In the genomic region with DNA sequence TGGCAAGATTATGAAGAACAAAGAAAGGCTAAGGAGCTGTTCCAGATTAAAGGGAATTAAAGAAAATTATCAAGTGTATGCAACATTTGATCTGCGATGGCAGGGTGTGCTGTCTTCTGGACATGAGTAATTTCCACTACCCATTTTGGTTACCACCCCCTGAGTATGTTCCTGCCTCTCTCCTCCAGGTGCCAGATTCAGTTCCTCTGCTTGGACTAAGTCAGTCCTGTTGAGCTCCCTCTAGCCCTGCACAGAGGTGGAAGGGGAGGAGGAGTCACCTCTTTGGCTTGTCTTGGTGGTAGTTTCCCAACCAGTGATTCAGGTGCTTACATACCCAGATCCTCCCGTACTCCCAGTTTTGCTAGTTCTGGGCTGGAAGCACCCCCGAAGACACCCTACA, we compare ENCODE assay signal across 19 cellular contexts. TPM values are rescaled to one million over a fixed set of nuclear protein-coding genes. Genes with fewer than 3 reads are reported as not detected.
A peak's percentile ranks its signal among the peaks of the same experiment; 100 is the strongest.
DNase-seq lines count a peak whose midpoint lies in the region; ATAC-seq and TF ChIP-seq lines count a peak whose summit lies in the region.
"Had no signal": no experiment of that assay in that cellular context is flagged by ENCODE, and none has a peak within 500 bp of the region (broad histone marks: within the 10 kb centered on the region; RNA-seq: fewer than 3 reads in every experiment).

No MANE protein-coding gene starts in this region.

- H3K79me2 ChIP-seq in Karpas-422 (ENCODE audit: low read length) = no peaks in the 10 kb centered on the region

- H3K4me2 ChIP-seq in Karpas-422 (ENCODE audit: low read depth, low read length, poor library complexity, severe bottlenecking) = no peak overlapping the region

- H2AFZ ChIP-seq in Karpas-422 (ENCODE audit: low read length) = no peak overlapping the region

- no peaks in the 10 kb centered on the region for H3K9me2 ChIP-seq in Karpas-422 (replicated peaks; ENCODE audit: insufficient read depth, low read length)

- peak; percentile 71 for ATAC-seq in HG02623 (IDR thresholded peaks at IDR 0.05; ENCODE audit: unreplicated experiment)
- ATAC-seq in foreskin keratinocyte = peak; percentile 29
- no peak for ATAC-seq in GM19328 (IDR thresholded peaks at IDR 0.05; ENCODE audit: unreplicated experiment)
- ATAC-seq: activated T-cell treated with anti-CD3 and anti-CD28 coated beads, Interleukin-2, amount 50 U/mL, for 72 hours had no signal

- H3K4me1 ChIP-seq in Karpas-422 (ENCODE audit: low read length) (peaks cover 49% of the 10 kb centered on the region), foreskin keratinocyte (no peaks in the 10 kb centered on the region)
- H3K4me1 ChIP-seq: ascending aorta, upper lobe of left lung had no signal

- no peak overlapping the region for H3K27ac ChIP-seq in Karpas-422 (ENCODE audit: low read length)
- no peak overlapping the region for H3K27ac ChIP-seq in foreskin keratinocyte
- H3K27ac ChIP-seq: ascending aorta, upper lobe of left lung had no signal

- peak; percentile 4 for DNase-seq in activated CD4-positive, alpha-beta T cell treated with anti-CD3 and anti-CD28 coated beads for 48 hours
- no peak for DNase-seq in activated CD4-positive, alpha-beta T cell treated with anti-CD3 and anti-CD28 coated beads, Interleukin-2, amount 50 U/mL, for 4 hours
- DNase-seq in Karpas-422 (peak; percentile 59), foreskin keratinocyte (peak in 1 of 2 donors; percentile 2), SIG-M5 treated with dmso at 0.1 percent for 504 hours (lab: John Stamatoyannopoulos, UW; ENCODE audit: unreplicated experiment) (no peak), UCSD-AML1 (lab: John Stamatoyannopoulos, UW; ENCODE audit: unreplicated experiment) (no peak)
- DNase-seq: activated T-cell treated with anti-CD3 and anti-CD28 coated beads, Interleukin-2, amount 50 U/mL, for 72 hours; CD8-positive, alpha-beta memory T cell; foreskin fibroblast; GDM1; immature natural killer cell; KG1; NCI-H1694 treated with DMSO at 0.1 percent for 48 hours; upper lobe of left lung had no signal

- no peak for TF ChIP-seq CTCF in foreskin keratinocyte (conservative IDR thresholded peaks at IDR 0.05)

- no peak overlapping the region for H3K9ac ChIP-seq in Karpas-422 (ENCODE audit: low read length)

- no peaks in the 10 kb centered on the region for H3K36me3 ChIP-seq in Karpas-422 (ENCODE audit: insufficient read depth, low read length)
- H3K36me3 ChIP-seq: ascending aorta, upper lobe of left lung had no signal

- no peaks in the 10 kb centered on the region for H4K20me1 ChIP-seq in Karpas-422 (ENCODE audit: insufficient read depth, low read depth, low read length)

- H3K27me3 ChIP-seq in Karpas-422 (ENCODE audit: low read length) (no peaks in the 10 kb centered on the region), foreskin keratinocyte (no peaks in the 10 kb centered on the region)
- H3K27me3 ChIP-seq: ascending aorta, upper lobe of left lung had no signal

- no peak overlapping the region for H3K4me3 ChIP-seq in Karpas-422 (ENCODE audit: low read length)
- H3K4me3 ChIP-seq: ascending aorta, upper lobe of left lung had no signal

- H3K9me3 ChIP-seq in Karpas-422 (ENCODE audit: low read length) = no peaks in the 10 kb centered on the region; the same call in 1 of the 2 replicates
- H3K9me3 ChIP-seq: ascending aorta, upper lobe of left lung had no signal

RNA-seq across cellular contexts. Expression of a gene that starts 22.2 kb away (rescaled TPM):
- 52.4 and 94.6 TPM in 2 replicates for total RNA-seq in Karpas-422 (2014; rRNA removed; shearing (Covaris generic); ENCODE audit: low replicate concordance)
- 62.1 and 66.5 TPM in 2 replicates for total RNA-seq in foreskin keratinocyte
- polyA plus RNA-seq in foreskin keratinocyte = 60.0 and 63.8 TPM in 2 replicates

RNA-seq across cellular contexts. Expression of a gene that starts 40.5 kb away (rescaled TPM):
- not detected in 2 replicates for total RNA-seq in Karpas-422 (2014; rRNA removed; shearing (Covaris generic); ENCODE audit: low replicate concordance)
- total RNA-seq in foreskin keratinocyte = not detected in 2 replicates
- polyA plus RNA-seq in foreskin keratinocyte = not detected in 2 replicates
- total RNA-seq: activated T-cell treated with anti-CD3 and anti-CD28 coated beads, Interleukin-2, amount 50 U/mL, for 72 hours; ascending aorta; CD8-positive, alpha-beta memory T cell; mononuclear cell; posterior vena cava; upper lobe of left lung had no signal
- polyA plus RNA-seq: CD8-positive, alpha-beta memory T cell; immature natural killer cell had no signal

Comparison
In these comparisons a context has a peak if more than half of its experiments do, and no peak if none do; other contexts are left out.
1. DNase-seq: peak in activated CD4-positive, alpha-beta T cell treated with anti-CD3 and anti-CD28 coated beads for 48 hours (single experiment) and Karpas-422 (single experiment); none in activated CD4-positive, alpha-beta T cell treated with anti-CD3 and anti-CD28 coated beads, Interleukin-2, amount 50 U/mL, for 4 hours (0 of 2), SIG-M5 treated with dmso at 0.1 percent for 504 hours (single experiment) and UCSD-AML1 (single experiment).